1 cellular context compared by ENCODE assay signal in the genomic region with DNA sequence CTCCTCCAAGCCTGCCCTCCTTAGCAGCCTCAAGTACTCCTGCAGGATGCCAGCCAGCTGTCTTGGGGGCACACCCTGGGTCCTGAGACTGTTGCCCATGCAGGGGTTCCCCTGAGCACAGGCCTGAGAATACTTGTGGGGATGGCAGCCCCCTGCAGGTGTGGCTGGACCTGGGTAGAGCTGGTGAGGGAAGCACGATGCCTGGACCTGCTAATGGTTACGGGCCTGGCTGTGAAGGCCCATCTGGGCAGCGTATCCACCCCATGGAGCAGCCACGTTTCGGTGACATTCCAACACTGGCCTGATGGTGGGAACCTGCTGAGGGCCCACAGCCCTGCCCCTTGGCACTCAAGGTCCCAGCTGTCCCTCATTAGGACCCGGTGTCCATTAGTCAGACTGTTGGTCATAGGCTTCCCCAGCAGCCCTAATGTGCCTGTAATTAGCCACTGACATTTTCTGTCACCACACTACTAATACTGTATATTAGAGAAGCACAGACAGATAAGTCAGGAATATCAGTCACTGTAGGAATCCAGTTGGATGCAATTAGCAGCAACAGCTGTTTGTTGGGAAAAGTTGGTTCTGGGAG.
TF ChIP-seq lines count a peak whose summit lies in the region.

No MANE protein-coding gene starts in this region.

TF ChIP-seq in GM12878, 131 proteins besides CTCF, POLR2A, EP300 and RAD21:
- TF ChIP-seq, protein P1, sequence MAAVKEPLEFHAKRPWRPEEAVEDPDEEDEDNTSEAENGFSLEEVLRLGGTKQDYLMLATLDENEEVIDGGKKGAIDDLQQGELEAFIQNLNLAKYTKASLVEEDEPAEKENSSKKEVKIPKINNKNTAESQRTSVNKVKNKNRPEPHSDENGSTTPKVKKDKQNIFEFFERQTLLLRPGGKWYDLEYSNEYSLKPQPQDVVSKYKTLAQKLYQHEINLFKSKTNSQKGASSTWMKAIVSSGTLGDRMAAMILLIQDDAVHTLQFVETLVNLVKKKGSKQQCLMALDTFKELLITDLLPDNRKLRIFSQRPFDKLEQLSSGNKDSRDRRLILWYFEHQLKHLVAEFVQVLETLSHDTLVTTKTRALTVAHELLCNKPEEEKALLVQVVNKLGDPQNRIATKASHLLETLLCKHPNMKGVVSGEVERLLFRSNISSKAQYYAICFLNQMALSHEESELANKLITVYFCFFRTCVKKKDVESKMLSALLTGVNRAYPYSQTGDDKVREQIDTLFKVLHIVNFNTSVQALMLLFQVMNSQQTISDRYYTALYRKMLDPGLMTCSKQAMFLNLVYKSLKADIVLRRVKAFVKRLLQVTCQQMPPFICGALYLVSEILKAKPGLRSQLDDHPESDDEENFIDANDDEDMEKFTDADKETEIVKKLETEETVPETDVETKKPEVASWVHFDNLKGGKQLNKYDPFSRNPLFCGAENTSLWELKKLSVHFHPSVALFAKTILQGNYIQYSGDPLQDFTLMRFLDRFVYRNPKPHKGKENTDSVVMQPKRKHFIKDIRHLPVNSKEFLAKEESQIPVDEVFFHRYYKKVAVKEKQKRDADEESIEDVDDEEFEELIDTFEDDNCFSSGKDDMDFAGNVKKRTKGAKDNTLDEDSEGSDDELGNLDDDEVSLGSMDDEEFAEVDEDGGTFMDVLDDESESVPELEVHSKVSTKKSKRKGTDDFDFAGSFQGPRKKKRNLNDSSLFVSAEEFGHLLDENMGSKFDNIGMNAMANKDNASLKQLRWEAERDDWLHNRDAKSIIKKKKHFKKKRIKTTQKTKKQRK (IDR thresholded peaks at IDR 0.05; ENCODE audit: low read depth, low read length), result no peak
- TF ChIP-seq SREBF1 (IDR thresholded peaks at IDR 0.05; ENCODE audit: low read length) (no peak), ATF7 (IDR thresholded peaks at IDR 0.05; ENCODE audit: low read depth) (no peak), SUZ12 (IDR thresholded peaks at IDR 0.05; ENCODE audit: unreplicated experiment) (no peak), SUPT20H (IDR thresholded peaks at IDR 0.05; ENCODE audit: borderline replicate concordance, control insufficient read depth, low read depth, low read length) (no peak), LARP7 (IDR thresholded peaks at IDR 0.05) (no peak), EZH2 (IDR thresholded peaks at IDR 0.05; ENCODE audit: borderline replicate concordance, control insufficient read depth, low read depth, low read length) (no peak), KAT2A (conservative IDR thresholded peaks at IDR 0.05; ENCODE audit: control insufficient read depth, low read depth, low read length) (no peak), TCF3 (IDR thresholded peaks at IDR 0.05; ENCODE audit: borderline replicate concordance, insufficient read depth, low read depth, low read length) (no peak), NFYA (IDR thresholded peaks at IDR 0.05; ENCODE audit: borderline replicate concordance, low read depth, low read length) (no peak), MYB (IDR thresholded peaks at IDR 0.05; ENCODE audit: borderline replicate concordance, low read depth, low read length) (no peak), NFIC (IDR thresholded peaks at IDR 0.05; ENCODE audit: low read depth, low read length) (no peak), FOXK2 (IDR thresholded peaks at IDR 0.05) (no peak), ZNF24 (IDR thresholded peaks at IDR 0.05) (no peak), NBN (IDR thresholded peaks at IDR 0.05) (no peak)
TF ChIP-seq in GM12878: peak in this region for 0.
